ENCODE assay signal across 9 cellular contexts in genomic region chr12:57215668-57216013, GRCh38. TPM values are rescaled to one million over a fixed set of nuclear protein-coding genes. Genes with fewer than 3 reads are reported as not detected.
DNase-seq lines count a peak whose midpoint lies in the region; ATAC-seq and TF ChIP-seq lines count a peak whose summit lies in the region.
"Had no signal": no experiment of that assay in that cellular context is flagged by ENCODE, and none has a peak within 500 bp of the region (broad histone marks: within the 10 kb centered on the region; RNA-seq: fewer than 3 reads in every experiment).

No MANE protein-coding gene starts in this region.

- peak overlapping the region; percentile 66 for H3K4me3 Mint-ChIP-seq in activated CD4-positive, alpha-beta memory T cell treated with anti-CD3 and anti-CD28 coated beads, Interleukin-2, amount 10 ng/mL, durations not matched to agents 7 days and 5 days
- H3K4me3 Mint-ChIP-seq in naive B cell = peak overlapping the region; percentile 54 to 93 (median 82)

- H3K27me3 Mint-ChIP-seq in activated CD4-positive, alpha-beta memory T cell treated with anti-CD3 and anti-CD28 coated beads, Interleukin-2, amount 10 ng/mL, durations not matched to agents 7 days and 5 days = peaks cover 61% of the 10 kb centered on the region
- peaks cover 33 to 64% (median 60%) of the 10 kb centered on the region in 3 donors for H3K27me3 Mint-ChIP-seq in naive B cell

- no peaks in the 10 kb centered on the region for H3K36me3 Mint-ChIP-seq in activated CD4-positive, alpha-beta memory T cell treated with anti-CD3 and anti-CD28 coated beads, Interleukin-2, amount 10 ng/mL, durations not matched to agents 7 days and 5 days (ENCODE audit: low read depth)
- peaks cover 0 to 2% of the 10 kb centered on the region in 2 donors for H3K36me3 Mint-ChIP-seq in naive B cell

- intact Hi-C loops in A673 (cut with micrococcal nuclease; ENCODE audit: unreplicated experiment) = no loop called here
- intact Hi-C loops in testis (cut with DNase I; ENCODE audit: low total_unique reads) = no loop called here

- H3K27me3 ChIP-seq in A673 (replicated peaks; ENCODE audit: insufficient read depth, low read depth, low read length, poor library complexity) (peaks cover 19% of the 10 kb centered on the region), testis (no peaks in the 10 kb centered on the region)

- H3K36me3 ChIP-seq in A673 (ENCODE audit: insufficient read depth, low read length, poor library complexity, severe bottlenecking) (no peaks in the 10 kb centered on the region), testis (ENCODE audit: low read depth, missing control alignments) (no peaks in the 10 kb centered on the region)

- ATAC-seq in HG02798 (IDR thresholded peaks at IDR 0.05; ENCODE audit: poor library complexity, unreplicated experiment) (peak; percentile 48), naive B cell (ENCODE audit: low read depth in 2 of 2) (peak; percentile 51 to 56), GM21528 (IDR thresholded peaks at IDR 0.05; ENCODE audit: low FRiP score, unreplicated experiment) (no peak)

- DNase-seq in GM10248 (ENCODE audit: extremely low spot score) = peak; percentile 68
- peak; percentile 65 for DNase-seq in activated CD4-positive, alpha-beta memory T cell treated with anti-CD3 and anti-CD28 coated beads, Interleukin-2, amount 10 ng/mL, durations not matched to agents 7 days and 5 days
- peak; percentile 58 for DNase-seq in naive B cell
- DNase-seq in A673 (ENCODE audit: low spot score) = no peak
- DNase-seq in caudate nucleus (lab: John Stamatoyannopoulos, UW) = no peak
- DNase-seq in testis = no peak

- no peaks in the 10 kb centered on the region for H3K9me3 Mint-ChIP-seq in activated CD4-positive, alpha-beta memory T cell treated with anti-CD3 and anti-CD28 coated beads, Interleukin-2, amount 10 ng/mL, durations not matched to agents 7 days and 5 days
- H3K9me3 Mint-ChIP-seq in naive B cell = no peaks in the 10 kb centered on the region

- 8 to 34% methylated on average over 4 to 7 of the region's 7 CpGs for WGBS in testis, 2 donors

- CTCF ChIA-PET in GM10248 (lab: Yijun Ruan, JAX) (interaction anchor here (0.8 to 5.3 kb wide), 4 partner anchors 8 to 247 kb away, joined by 3 to 403 read pairs (median 40); partner anchors contain the start of gene SHMT2), A673 (lab: Charles Lee) (interaction anchor here (1.1 kb wide), 1 partner anchor 27 kb away, joined by 7 read pairs; no protein-coding TSS in a partner anchor)
- CTCF ChIA-PET in activated CD4-positive, alpha-beta memory T cell treated with anti-CD3 and anti-CD28 coated beads, Interleukin-2, amount 10 ng/mL, durations not matched to agents 7 days and 5 days (lab: Charles Lee) = interaction anchor here (0.7 to 8.5 kb wide), 3 partner anchors 12 to 86 kb away, joined by 3 to 253 read pairs (median 110); partner anchors contain the start of gene SHMT2

- H3K4me3 ChIP-seq in A673 (ENCODE audit: low read depth, low read length, poor library complexity, severe bottlenecking) (no peak overlapping the region), testis (no peak overlapping the region)

- H3K4me1 Mint-ChIP-seq in activated CD4-positive, alpha-beta memory T cell treated with anti-CD3 and anti-CD28 coated beads, Interleukin-2, amount 10 ng/mL, durations not matched to agents 7 days and 5 days = peaks cover 39% of the 10 kb centered on the region
- peaks cover 57 to 68% (median 62%) of the 10 kb centered on the region in 3 donors for H3K4me1 Mint-ChIP-seq in naive B cell

- BruUV-seq in A673 (replicated peaks; lab: Mats Ljungman, UMichigan) = no TSS peak

- H3K27ac Mint-ChIP-seq in activated CD4-positive, alpha-beta memory T cell treated with anti-CD3 and anti-CD28 coated beads, Interleukin-2, amount 10 ng/mL, durations not matched to agents 7 days and 5 days = no peak overlapping the region
- peak overlapping the region; percentile 84 to 97 (median 94) for H3K27ac Mint-ChIP-seq in naive B cell

- H3K9me3 ChIP-seq in A673 (ENCODE audit: low read depth, low read length, poor library complexity, severe bottlenecking) (no peaks in the 10 kb centered on the region), testis (no peaks in the 10 kb centered on the region)

- POLR2A ChIA-PET in GM10248 (lab: Yijun Ruan, JAX) (interaction anchor here (0.9 to 1.0 kb wide), 2 partner anchors 14 to 25 kb away, joined by 3 read pairs; partner anchors contain the start of gene SHMT2), A673 (lab: Charles Lee; ENCODE audit: low non-redundant PET) (no interaction called here)
- POLR2A ChIA-PET in activated CD4-positive, alpha-beta memory T cell treated with anti-CD3 and anti-CD28 coated beads, Interleukin-2, amount 10 ng/mL, durations not matched to agents 7 days and 5 days (lab: Charles Lee) = interaction anchor here (1.0 to 3.0 kb wide), 4 partner anchors 10 to 26 kb away, joined by 4 to 28 read pairs (median 22); partner anchors contain the start of gene SHMT2

- no peak for TF ChIP-seq POLR2A in testis (IDR thresholded peaks at IDR 0.05)

- H3K4me1 ChIP-seq in A673 (ENCODE audit: insufficient read depth, low read length, poor library complexity, severe bottlenecking) (peaks cover 51% of the 10 kb centered on the region), testis (peaks cover 27% of the 10 kb centered on the region)

- TF ChIP-seq CTCF in GM10248 (IDR thresholded peaks at IDR 0.05; ENCODE audit: control extremely low read depth, extremely low read depth, low read depth, missing control alignments) (no peak), A673 (conservative IDR thresholded peaks at IDR 0.05; ENCODE audit: low read depth, low read length) (no peak), testis (IDR thresholded peaks at IDR 0.05) (no peak)

- H3K27ac ChIP-seq in A673 (ENCODE audit: low read depth, low read length, poor library complexity, severe bottlenecking) (no peak overlapping the region), caudate nucleus (ENCODE audit: low read depth, low read length) (no peak overlapping the region), testis (no peak overlapping the region)
- H3K27ac ChIP-seq: epithelial cell of prostate had no signal

RNA-seq across cellular contexts. Expression of gene NXPH4, which starts 1.0 kb away (rescaled TPM):
- total RNA-seq in activated CD4-positive, alpha-beta memory T cell treated with anti-CD3 and anti-CD28 coated beads, Interleukin-2, amount 10 ng/mL, durations not matched to agents 7 days and 5 days = 1 to 10 TPM in 1 of 2 experiments, under 1 TPM in 1; 0.81 to 1.1 TPM
- polyA plus RNA-seq in naive B cell (ENCODE audit: low read depth in 6 of 6) (1 to 10 TPM; 1.2 to 4.9 (median 2.8) TPM), testis (ENCODE audit: insufficient read depth, low read depth, low replicate concordance) (1.8 TPM)
- total RNA-seq in A673 (2021) (4.8 and 6.0 TPM in 2 replicates), testis (1 to 10 TPM; 7.5 to 7.7 TPM)

RNA-seq across cellular contexts. Expression of gene SHMT2, which starts 13.9 kb away (rescaled TPM):
- total RNA-seq in activated CD4-positive, alpha-beta memory T cell treated with anti-CD3 and anti-CD28 coated beads, Interleukin-2, amount 10 ng/mL, durations not matched to agents 7 days and 5 days = 100 to 1,000 TPM; 224 to 244 TPM
- 100 to 1,000 TPM; 160 to 183 (median 173) TPM for polyA plus RNA-seq in naive B cell (ENCODE audit: low read depth in 6 of 6)
- total RNA-seq in A673 (2021) = 274 and 310 TPM in 2 replicates
- total RNA-seq in testis = 10 to 100 TPM; 25.9 to 33.9 TPM
- 24.8 TPM for polyA plus RNA-seq in testis (ENCODE audit: insufficient read depth, low read depth, low replicate concordance)

RNA-seq across cellular contexts. Expression of gene STAC3, which starts 35.3 kb away (rescaled TPM):
- total RNA-seq in activated CD4-positive, alpha-beta memory T cell treated with anti-CD3 and anti-CD28 coated beads, Interleukin-2, amount 10 ng/mL, durations not matched to agents 7 days and 5 days = 1 to 10 TPM; 4.1 to 4.5 TPM
- polyA plus RNA-seq in naive B cell (ENCODE audit: low read depth in 6 of 6) (under 1 TPM in 4 of 6 donors, not detected in 2; 0.32 to 0.43 (median 0.38) TPM), testis (ENCODE audit: insufficient read depth, low read depth, low replicate concordance) (23.4 TPM)
- total RNA-seq in A673 (2021) (7.0 and 8.4 TPM in 2 replicates), testis (10 to 100 TPM in 1 of 2 donors, 1 to 10 TPM in 1; 5.0 to 12.0 TPM)

Comparison
In these comparisons a context has a peak if more than half of its experiments do, and no peak if none do; other contexts are left out.
1. DNase-seq: peak in GM10248 (single experiment), activated CD4-positive, alpha-beta memory T cell treated with anti-CD3 and anti-CD28 coated beads, Interleukin-2, amount 10 ng/mL, durations not matched to agents 7 days and 5 days (single experiment) and naive B cell (single experiment); none in A673 (single experiment), caudate nucleus (0 of 61) and testis (single experiment).